In the genomic region with DNA sequence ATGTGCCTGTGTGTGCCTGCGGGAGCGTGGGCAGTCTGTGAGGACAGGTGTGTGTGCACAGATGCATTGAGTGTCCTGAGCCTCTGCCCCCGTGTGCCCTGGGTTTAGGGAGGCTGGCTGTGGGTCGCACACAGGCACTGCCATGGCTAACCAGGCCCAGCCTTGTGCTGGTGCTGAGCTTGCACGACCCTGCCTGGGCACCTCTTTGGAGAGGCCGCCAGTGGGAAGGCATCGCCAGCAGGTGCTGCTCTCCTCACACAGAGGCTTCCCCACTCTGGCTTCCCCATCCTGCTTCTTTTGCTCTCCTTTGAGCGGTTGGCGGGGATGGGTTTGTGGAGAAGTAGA, we compare ENCODE assay signal across 34 cellular contexts. TPM values are rescaled to one million over a fixed set of nuclear protein-coding genes. Genes with fewer than 3 reads are reported as not detected.
DNase-seq lines count a peak whose midpoint lies in the region; ATAC-seq, FAIRE-seq and TF ChIP-seq lines count a peak whose summit lies in the region.
"Had no signal": no experiment of that assay in that cellular context is flagged by ENCODE, and none has a peak within 500 bp of the region (broad histone marks: within the 10 kb centered on the region; RNA-seq: fewer than 3 reads in every experiment).

No MANE protein-coding gene starts in this region.

- WGBS in A549 (ENCODE audit: missing lambda C conversion rate): 83% methylated on average over 4 of the region's 9 CpGs

- ATAC-seq in A549: no peak
- ATAC-seq in WTC11: no peak
- no peak for ATAC-seq in GM19463 (IDR thresholded peaks at IDR 0.05; ENCODE audit: unreplicated experiment)
- no peak for ATAC-seq in GM21529 (IDR thresholded peaks at IDR 0.05; ENCODE audit: unreplicated experiment)
- ATAC-seq: HCT116, left ventricle myocardium superior had no signal

- H3K4me2 ChIP-seq in A549: peak overlapping the region; percentile 100

- no peak overlapping the region for H3K9ac ChIP-seq in iPS-15b (ENCODE audit: low read depth, low read length)

- CTCF ChIA-PET in A549 (lab: Yijun Ruan, JAX): interaction anchor here (0.9 to 2.5 kb wide), 3 partner anchors 31 to 395 kb away, joined by 3 to 12 read pairs (median 3); no protein-coding TSS in a partner anchor
- CTCF ChIA-PET in WTC11 (lab: Charles Lee): interaction anchor here (1.1 to 1.6 kb wide), 2 partner anchors 105 to 109 kb away, joined by 3 to 12 read pairs; no protein-coding TSS in a partner anchor

- no peak for TF ChIP-seq RAD21 in A549 (conservative IDR thresholded peaks at IDR 0.05 in 1 of 2, IDR thresholded peaks at IDR 0.05 in 1 of 2)

- H3K27ac ChIP-seq in A549: peak overlapping the region; percentile 97 to 99; a peak in 4 of 6 replicates
- H3K27ac ChIP-seq: cardiac muscle cell, PC-9, tibial artery, VCaP had no signal

- H3K27me3 Mint-ChIP-seq in WTC11 (ENCODE audit: low read depth): peaks cover 88% of the 10 kb centered on the region

- H3K4me3 ChIP-seq in A549 (no peak overlapping the region), H7 (ENCODE audit: insufficient read depth, low read depth, low read length) (no peak overlapping the region), iPS-15b (ENCODE audit: low read depth, low read length) (peak overlapping the region; percentile 30)
- H3K4me3 ChIP-seq: PC-9 had no signal

- H3K36me3 ChIP-seq in H7 (replicated peaks; ENCODE audit: control insufficient read depth, insufficient read depth, low read length): no peaks in the 10 kb centered on the region
- H3K36me3 ChIP-seq in iPS-15b (ENCODE audit: control insufficient read depth, insufficient read depth, low read length): no peaks in the 10 kb centered on the region
- H3K36me3 ChIP-seq: cardiac muscle cell, tibial artery had no signal

- DNase-seq in A549 (ENCODE audit: low read depth in 1 of 2, low spot score in 1 of 2): no peak
- peak; percentile 57 for DNase-seq in H7
- DNase-seq in WTC11 (ENCODE audit: low spot score): no peak
- no peak for DNase-seq in KG1 (lab: John Stamatoyannopoulos, UW)
- no peak for DNase-seq in amygdala (lab: John Stamatoyannopoulos, UW)
- DNase-seq: activated CD4-positive, alpha-beta T cell treated with anti-CD3 and anti-CD28 coated beads for 48 hours; activated CD8-positive, alpha-beta memory T cell treated with anti-CD3 and anti-CD28 coated beads for 24 hours; activated T-cell treated with anti-CD3 and anti-CD28 coated beads for 4 hours; AML-193; CD8-positive, alpha-beta memory T cell; DMS153; effector CD4-positive, alpha-beta T cell; kidney; left ventricle myocardium superior; mesendoderm; NCI-H1092; NCI-H1694; NCI-H2171 treated with DMSO at 0.1 percent for 48 hours; NCI-H524; occipital lobe; PC-9; stimulated activated CD4-positive, alpha-beta T cell treated with anti-CD3 and anti-CD28 coated beads, Interleukin-4, amount 100 ng/mL, for 1 hour; tibial artery had no signal

- peak overlapping the region; percentile 35; the same call in 1 of the 2 replicates for H3K4me3 Mint-ChIP-seq in WTC11
- H3K4me3 Mint-ChIP-seq: activated naive CD4-positive, alpha-beta T cell treated with anti-CD3 and anti-CD28 coated beads, Interleukin-2, amount 50 U/mL, for 24 hours; CD8-positive, alpha-beta memory T cell had no signal

- peaks cover 20% of the 10 kb centered on the region for H3K4me1 Mint-ChIP-seq in WTC11

- no peak overlapping the region for H3K27ac Mint-ChIP-seq in WTC11
- H3K27ac Mint-ChIP-seq: CD8-positive, alpha-beta memory T cell had no signal

- no peak for FAIRE-seq in A549 (lab: Jason Lieb, UNC)
- FAIRE-seq: colon, GM12892, kidney had no signal

- H3K27me3 ChIP-seq in H7 (ENCODE audit: control insufficient read depth, insufficient read depth, low read length) (peaks cover 76% of the 10 kb centered on the region), iPS-15b (ENCODE audit: control insufficient read depth, insufficient read depth, low read length) (peaks cover 73% of the 10 kb centered on the region)

- peaks cover 68% of the 10 kb centered on the region for H3K4me1 ChIP-seq in A549
- H3K4me1 ChIP-seq in iPS-15b (ENCODE audit: control insufficient read depth, insufficient read depth, low read length): no peaks in the 10 kb centered on the region

- H3K36me3 Mint-ChIP-seq in WTC11: peaks cover 3% of the 10 kb centered on the region
- H3K36me3 Mint-ChIP-seq: activated naive CD4-positive, alpha-beta T cell treated with anti-CD3 and anti-CD28 coated beads, Interleukin-2, amount 50 U/mL, for 24 hours; CD8-positive, alpha-beta memory T cell had no signal

- TF ChIP-seq POLR2A in A549 (IDR thresholded peaks at IDR 0.05; ENCODE audit: low read length): no peak

- no peak for TF ChIP-seq EP300 in A549 (IDR thresholded peaks at IDR 0.05)

- no peak for TF ChIP-seq CTCF in A549 (IDR thresholded peaks at IDR 0.05)
- no peak for TF ChIP-seq CTCF in WTC11 (IDR thresholded peaks at IDR 0.05)

- H3K9me3 Mint-ChIP-seq in WTC11: no peaks in the 10 kb centered on the region
- H3K9me3 Mint-ChIP-seq: activated naive CD4-positive, alpha-beta T cell treated with anti-CD3 and anti-CD28 coated beads, Interleukin-2, amount 50 U/mL, for 24 hours; CD8-positive, alpha-beta memory T cell had no signal

- POLR2A ChIA-PET in A549 (lab: Yijun Ruan, JAX): no interaction called here
- POLR2A ChIA-PET in WTC11 (lab: Charles Lee): no interaction called here

- H3K9me3 ChIP-seq in A549 (no peaks in the 10 kb centered on the region), iPS-15b (ENCODE audit: control insufficient read depth, insufficient read depth, low read length) (no peaks in the 10 kb centered on the region)
- H3K9me3 ChIP-seq: tibial artery had no signal

TF ChIP-seq in A549, 52 proteins besides CTCF, POLR2A, EP300 and RAD21 (continues in another document):
- no peak for TF ChIP-seq SREBF2 (IDR thresholded peaks at IDR 0.05)
- TF ChIP-seq FOXS1 (CRISPR knock-in tag; IDR thresholded peaks at IDR 0.05): no peak
- TF ChIP-seq, protein P1, sequence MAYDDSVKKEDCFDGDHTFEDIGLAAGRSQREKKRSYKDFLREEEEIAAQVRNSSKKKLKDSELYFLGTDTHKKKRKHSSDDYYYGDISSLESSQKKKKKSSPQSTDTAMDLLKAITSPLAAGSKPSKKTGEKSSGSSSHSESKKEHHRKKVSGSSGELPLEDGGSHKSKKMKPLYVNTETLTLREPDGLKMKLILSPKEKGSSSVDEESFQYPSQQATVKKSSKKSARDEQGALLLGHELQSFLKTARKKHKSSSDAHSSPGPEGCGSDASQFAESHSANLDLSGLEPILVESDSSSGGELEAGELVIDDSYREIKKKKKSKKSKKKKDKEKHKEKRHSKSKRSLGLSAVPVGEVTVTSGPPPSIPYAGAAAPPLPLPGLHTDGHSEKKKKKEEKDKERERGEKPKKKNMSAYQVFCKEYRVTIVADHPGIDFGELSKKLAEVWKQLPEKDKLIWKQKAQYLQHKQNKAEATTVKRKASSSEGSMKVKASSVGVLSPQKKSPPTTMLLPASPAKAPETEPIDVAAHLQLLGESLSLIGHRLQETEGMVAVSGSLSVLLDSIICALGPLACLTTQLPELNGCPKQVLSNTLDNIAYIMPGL (CRISPR knock-in tag; IDR thresholded peaks at IDR 0.05; ENCODE audit: borderline replicate concordance): no peak
- no peak for TF ChIP-seq TFCP2L1 (CRISPR knock-in tag; IDR thresholded peaks at IDR 0.05)
- no peak for TF ChIP-seq BHLHE40 (IDR thresholded peaks at IDR 0.05; ENCODE audit: low read depth, low read length)
- TF ChIP-seq NPAS2 (CRISPR knock-in tag; IDR thresholded peaks at IDR 0.05; ENCODE audit: borderline replicate concordance): no peak
- TF ChIP-seq CBX2 (IDR thresholded peaks at IDR 0.05; ENCODE audit: borderline replicate concordance, low read depth): no peak
- TF ChIP-seq MAFK (IDR thresholded peaks at IDR 0.05; ENCODE audit: partially characterized antibody): no peak
- TF ChIP-seq EHF (CRISPR knock-in tag; IDR thresholded peaks at IDR 0.05): no peak
- TF ChIP-seq CEBPB (IDR thresholded peaks at IDR 0.05): no peak
- TF ChIP-seq RARB (CRISPR knock-in tag; IDR thresholded peaks at IDR 0.05): no peak
- TF ChIP-seq MYC (IDR thresholded peaks at IDR 0.05; ENCODE audit: borderline replicate concordance, low read length): no peak

TF ChIP-seq in WTC11, 78 proteins besides CTCF, POLR2A, EP300 and RAD21 (continues in another document):
- TF ChIP-seq MXD4 (CRISPR knock-in tag; IDR thresholded peaks at IDR 0.05; ENCODE audit: borderline replicate concordance) (no peak), TCF7 (CRISPR knock-in tag; IDR thresholded peaks at IDR 0.05; ENCODE audit: low read depth) (no peak)
- TF ChIP-seq, protein P2, sequence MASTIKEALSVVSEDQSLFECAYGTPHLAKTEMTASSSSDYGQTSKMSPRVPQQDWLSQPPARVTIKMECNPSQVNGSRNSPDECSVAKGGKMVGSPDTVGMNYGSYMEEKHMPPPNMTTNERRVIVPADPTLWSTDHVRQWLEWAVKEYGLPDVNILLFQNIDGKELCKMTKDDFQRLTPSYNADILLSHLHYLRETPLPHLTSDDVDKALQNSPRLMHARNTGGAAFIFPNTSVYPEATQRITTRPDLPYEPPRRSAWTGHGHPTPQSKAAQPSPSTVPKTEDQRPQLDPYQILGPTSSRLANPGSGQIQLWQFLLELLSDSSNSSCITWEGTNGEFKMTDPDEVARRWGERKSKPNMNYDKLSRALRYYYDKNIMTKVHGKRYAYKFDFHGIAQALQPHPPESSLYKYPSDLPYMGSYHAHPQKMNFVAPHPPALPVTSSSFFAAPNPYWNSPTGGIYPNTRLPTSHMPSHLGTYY (CRISPR knock-in tag; IDR thresholded peaks at IDR 0.05): no peak
- TF ChIP-seq, protein P3, sequence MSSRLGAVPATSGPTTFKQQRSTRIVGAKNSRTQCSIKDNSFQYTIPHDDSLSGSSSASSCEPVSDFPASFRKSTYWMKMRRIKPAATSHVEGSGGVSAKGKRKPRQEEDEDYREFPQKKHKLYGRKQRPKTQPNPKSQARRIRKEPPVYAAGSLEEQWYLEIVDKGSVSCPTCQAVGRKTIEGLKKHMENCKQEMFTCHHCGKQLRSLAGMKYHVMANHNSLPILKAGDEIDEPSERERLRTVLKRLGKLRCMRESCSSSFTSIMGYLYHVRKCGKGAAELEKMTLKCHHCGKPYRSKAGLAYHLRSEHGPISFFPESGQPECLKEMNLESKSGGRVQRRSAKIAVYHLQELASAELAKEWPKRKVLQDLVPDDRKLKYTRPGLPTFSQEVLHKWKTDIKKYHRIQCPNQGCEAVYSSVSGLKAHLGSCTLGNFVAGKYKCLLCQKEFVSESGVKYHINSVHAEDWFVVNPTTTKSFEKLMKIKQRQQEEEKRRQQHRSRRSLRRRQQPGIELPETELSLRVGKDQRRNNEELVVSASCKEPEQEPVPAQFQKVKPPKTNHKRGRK (CRISPR knock-in tag; IDR thresholded peaks at IDR 0.05; ENCODE audit: borderline replicate concordance): no peak

RNA-seq across cellular contexts. Expression of a gene that starts 4.1 kb away (rescaled TPM):
- polyA plus RNA-seq in A549 (2011; rRNA removed): 16.9 and 21.0 TPM in 2 replicates
- 36.4 and 59.9 TPM in 2 replicates for polyA plus RNA-seq in A549 (2012; cell fraction: cytosol; rRNA removed)
- 48.0 and 49.6 TPM in 2 replicates for polyA plus RNA-seq in A549 (2012; cell fraction: nucleus; rRNA removed)
- polyA plus RNA-seq in A549 (2017; fragmentation: RNase III; extraction: RNeasy Plus Mini Kit Qiagen cat#74134 plus additional on column Dnase treatment): 80.8 to 92.0 TPM (median 82.2 TPM) in 3 replicates
- polyA minus RNA-seq in A549 (2011; rRNA and poly(A)+ RNA removed): 19.4 and 42.1 TPM in 2 replicates
- 0.10 TPM in 1 of 2 replicates, not detected in the other for total RNA-seq in H7 (2014; rRNA removed; shearing (Covaris generic))
- total RNA-seq in WTC11 (2021): 0.18 to 0.33 TPM (median 0.23 TPM) in 3 replicates
- total RNA-seq: A673; cardiac muscle cell; CD8-positive, alpha-beta memory T cell; left ventricle myocardium superior; myocyte had no signal
- polyA plus RNA-seq: cardiac muscle cell; CD8-positive, alpha-beta memory T cell had no signal
